Comparison of ENCODE assay signal across 8 cellular contexts in genomic region chr9:75001719-75002421, GRCh38. TPM values are rescaled to one million over a fixed set of nuclear protein-coding genes. Genes with fewer than 3 reads are reported as not detected.
DNase-seq lines count a peak whose midpoint lies in the region; ATAC-seq, FAIRE-seq and TF ChIP-seq lines count a peak whose summit lies in the region.

No MANE protein-coding gene starts in this region.

- no peak for TF ChIP-seq POLR2A in K562 (conservative IDR thresholded peaks at IDR 0.05)

- TF ChIP-seq EP300 in K562 (IDR thresholded peaks at IDR 0.05; ENCODE audit: low read length) = no peak

- 0 out of 2 replicates have a peak overlapping the region, but pooled peaks have one; percentile 32 for H2AFZ ChIP-seq in K562 (ENCODE audit: low read depth, low read length)

- H3K9ac ChIP-seq in K562 (ENCODE audit: insufficient read depth in 1 of 2, low read depth in 2 of 2, low read length in 2 of 2) = no peak overlapping the region

- no peak overlapping the region for H3K4me3 ChIP-seq in K562
- H3K4me3 ChIP-seq in skeletal muscle cell (ENCODE audit: low read depth, low read length) = no peak overlapping the region

- no peaks in the 10 kb centered on the region; the same call in 1 of the 2 replicates for H3K9me3 ChIP-seq in K562 (replicated peaks; ENCODE audit: control insufficient read depth, insufficient read depth, low read depth, low read length)

- H3K27ac ChIP-seq in K562 (ENCODE audit: extremely low read depth, low read depth, low read length) = no peak overlapping the region; the same call in 2 of the 3 replicates

- FAIRE-seq in K562 (lab: Jason Lieb, UNC) = peak; percentile 81

- peaks cover 23% of the 10 kb centered on the region for H3K36me3 ChIP-seq in K562 (ENCODE audit: control insufficient read depth, insufficient read depth, low read length)

- POLR2A ChIA-PET in K562 (lab: Yijun Ruan, JAX) = no interaction called here

- DNase-seq in EH (ENCODE audit: low read depth) (peak; percentile 83), NCI-H510A (lab: John Stamatoyannopoulos, UW) (peak; percentile 22), K562 (ENCODE audit: extremely low read depth in 1 of 4, low spot score in 3 of 4) (peak; percentile 28 to 80 (median 28)), iPS DF 19.7 (ENCODE audit: low read depth, low spot score) (peak; percentile 25), skeletal muscle cell (ENCODE audit: low read depth) (peak; percentile 61), activated gamma-delta T cell treated with Interleukin-2 at 50 U/mL for 16 hours (no peak)

- TF ChIP-seq CTCF in K562 (IDR thresholded peaks at IDR 0.05 in 2 of 3, conservative IDR thresholded peaks at IDR 0.05 in 1 of 3; ENCODE audit: insufficient read depth in 2 of 3, low read depth in 1 of 3, low read length in 3 of 3) = peak; percentile 45 to 68 (median 52); a peak in 4 of 6 replicates

- H3K4me2 ChIP-seq in K562 (ENCODE audit: insufficient read depth, low read length) = no peak overlapping the region

- H3K4me1 ChIP-seq in K562 (replicated peaks in 1 of 2; ENCODE audit: control insufficient read depth in 2 of 2, insufficient read depth in 2 of 2, low read length in 2 of 2) = no peaks in the 10 kb centered on the region

- no peaks in the 10 kb centered on the region for H4K20me1 ChIP-seq in K562 (replicated peaks; ENCODE audit: control insufficient read depth, insufficient read depth, low read length)

- in situ Hi-C loops in K562 (cut with MboI) = loop anchor here (5.0 kb wide), 1 partner anchor 230 kb away; no protein-coding TSS in a partner anchor

- ATAC-seq in GM19463 (IDR thresholded peaks at IDR 0.05; ENCODE audit: unreplicated experiment) (peak; percentile 73), HG03442 (IDR thresholded peaks at IDR 0.05; ENCODE audit: unreplicated experiment) (peak; percentile 77), K562 (peak; percentile 96)

- CTCF ChIA-PET in K562 (lab: Yijun Ruan, JAX; ENCODE audit: low intra/inter-chr PET ratio) = interaction anchor here (1.9 to 2.3 kb wide), 2 partner anchors 225 to 228 kb away, joined by 8 to 19 read pairs; no protein-coding TSS in a partner anchor

- intact Hi-C loops in K562 (cut with micrococcal nuclease) = loop anchor here (1.0 kb wide), 2 partner anchors 75 to 225 kb away; no protein-coding TSS in a partner anchor

- BruUV-seq in K562 (replicated peaks; lab: Mats Ljungman, UMichigan) = no TSS peak

- H3K27me3 ChIP-seq in K562 (ENCODE audit: control insufficient read depth in 2 of 2, insufficient read depth in 2 of 2, low read length in 2 of 2) = no peaks in the 10 kb centered on the region

- H3K9me1 ChIP-seq in K562 (ENCODE audit: control insufficient read depth, insufficient read depth, low read length) = no peaks in the 10 kb centered on the region

- TF ChIP-seq RAD21 in K562 (CRISPR knock-in tag; conservative IDR thresholded peaks at IDR 0.05 in 1 of 2, IDR thresholded peaks at IDR 0.05 in 1 of 2) = peak; percentile 69 to 80

- no peaks in the 10 kb centered on the region for H3K79me2 ChIP-seq in K562 (ENCODE audit: control insufficient read depth, insufficient read depth, low read length)

- 77% methylated on average over 4 of the region's 4 CpGs for WGBS in K562 (ENCODE audit: insufficient coverage, low coverage, missing lambda C conversion rate)

TF ChIP-seq in K562, 482 proteins besides CTCF, POLR2A, EP300 and RAD21:
- no peak for TF ChIP-seq RHOXF2B (CRISPR knock-in tag; conservative IDR thresholded peaks at IDR 0.05)
- peak; percentile 53; the same call in 1 of the 2 replicates for TF ChIP-seq DEAF1 (CRISPR knock-in tag; IDR thresholded peaks at IDR 0.05)
- peak; percentile 37 for TF ChIP-seq SMC3 (conservative IDR thresholded peaks at IDR 0.05; ENCODE audit: insufficient read depth, low read depth, low read length)

RNA-seq across cellular contexts. Expression of gene CARNMT1, which starts 26.2 kb away (rescaled TPM):
- 9.7 and 29.8 TPM in 2 replicates for total RNA-seq in K562 (2011; cell fraction: chromatin; rRNA removed; ENCODE audit: low replicate concordance)
- total RNA-seq in K562 (2011; cell fraction: nucleolus; rRNA removed) = 4.5 and 5.5 TPM in 2 replicates
- 7.6 and 11.0 TPM in 2 replicates for total RNA-seq in K562 (2011; cell fraction: nucleoplasm; rRNA removed)
- total RNA-seq in K562 (2014; rRNA removed) (15.6 and 22.7 TPM in 2 replicates), K562 (2014; rRNA removed; fragmentation: Illumina TruSeq; extraction: Trizol) (20.4 and 22.7 TPM in 2 replicates), K562 (2015; rRNA removed; fragmentation: Illumina TruSeq; extraction: Trizol) (16.5 and 16.8 TPM in 2 replicates), K562 (2021) (20.3 and 21.3 TPM in 2 replicates)
- polyA plus RNA-seq in K562 (2011; rRNA removed) (7.7 and 12.4 TPM in 2 replicates), K562 (2014; fragmentation: Illumina TruSeq; extraction: Trizol) (11.9 and 14.2 TPM in 2 replicates), K562 (2014; fragmentation: Nextera tagmentation; extraction: Ambion mirVana) (1 to 10 TPM; 9.5 to 9.7 TPM), K562 (2014; rRNA removed) (10.3 and 10.7 TPM in 2 replicates)
- 3.1 and 5.4 TPM in 2 replicates for polyA plus RNA-seq in K562 (2011; cell fraction: cytosol; rRNA removed)
- 2.8 TPM in 2 replicates for polyA plus RNA-seq in K562 (2011; cell fraction: nucleus; rRNA removed)
- polyA plus RNA-seq in K562 (2012) = 6.1 and 7.8 TPM in 2 replicates
- 19.6 and 21.1 TPM in 2 replicates for polyA minus RNA-seq in K562 (2011; rRNA and poly(A)+ RNA removed)
- 7.7 and 14.0 TPM in 2 replicates for polyA minus RNA-seq in K562 (2011; cell fraction: cytosol; rRNA and poly(A)+ RNA removed)
- 7.3 and 14.7 TPM in 2 replicates for polyA minus RNA-seq in K562 (2011; cell fraction: nucleus; rRNA and poly(A)+ RNA removed)

RNA-seq across cellular contexts. Expression of gene C9orf40, which starts 49.2 kb away (rescaled TPM):
- 2.1 and 7.9 TPM in 2 replicates for total RNA-seq in K562 (2011; cell fraction: chromatin; rRNA removed; ENCODE audit: low replicate concordance)
- total RNA-seq in K562 (2011; cell fraction: nucleolus; rRNA removed) = 4.3 and 4.5 TPM in 2 replicates
- 5.4 and 5.5 TPM in 2 replicates for total RNA-seq in K562 (2011; cell fraction: nucleoplasm; rRNA removed)
- total RNA-seq in K562 (2014; rRNA removed) (8.0 and 9.7 TPM in 2 replicates), K562 (2014; rRNA removed; fragmentation: Illumina TruSeq; extraction: Trizol) (8.6 and 8.9 TPM in 2 replicates), K562 (2015; rRNA removed; fragmentation: Illumina TruSeq; extraction: Trizol) (10.0 and 10.3 TPM in 2 replicates), K562 (2021) (17.3 and 18.8 TPM in 2 replicates)
- polyA plus RNA-seq in K562 (2011; rRNA removed) (7.5 and 8.7 TPM in 2 replicates), K562 (2014; fragmentation: Illumina TruSeq; extraction: Trizol) (6.7 and 7.3 TPM in 2 replicates), K562 (2014; fragmentation: Nextera tagmentation; extraction: Ambion mirVana) (1 to 10 TPM; 5.6 to 5.8 TPM), K562 (2014; rRNA removed) (12.9 and 16.3 TPM in 2 replicates)
- 3.8 and 10.1 TPM in 2 replicates for polyA plus RNA-seq in K562 (2011; cell fraction: cytosol; rRNA removed)
- 4.7 and 5.4 TPM in 2 replicates for polyA plus RNA-seq in K562 (2011; cell fraction: nucleus; rRNA removed)
- polyA plus RNA-seq in K562 (2012) = 12.1 and 14.4 TPM in 2 replicates
- 3.4 and 4.8 TPM in 2 replicates for polyA minus RNA-seq in K562 (2011; rRNA and poly(A)+ RNA removed)
- polyA minus RNA-seq in K562 (2011; cell fraction: cytosol; rRNA and poly(A)+ RNA removed) = 4.3 and 5.3 TPM in 2 replicates
- polyA minus RNA-seq in K562 (2011; cell fraction: nucleus; rRNA and poly(A)+ RNA removed) = 7.1 and 7.3 TPM in 2 replicates
